9 cellular contexts compared by ENCODE assay signal in the genomic region with DNA sequence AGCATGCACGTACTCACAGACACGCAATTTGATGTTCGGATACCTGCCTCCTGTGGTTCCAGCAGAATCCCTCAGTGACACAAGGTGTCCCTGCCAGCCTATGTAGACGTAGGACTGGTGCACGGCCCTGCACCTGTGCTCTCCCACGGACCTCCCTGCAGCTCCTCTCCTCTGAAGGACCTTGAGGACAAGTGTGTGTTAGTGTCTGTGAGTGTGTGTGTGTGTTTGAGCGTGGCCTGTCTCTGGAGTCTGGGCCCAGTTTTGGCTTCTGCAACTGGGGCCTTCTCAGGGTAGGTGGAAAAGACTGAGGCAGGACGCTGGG. TPM values are rescaled to one million over a fixed set of nuclear protein-coding genes. Genes with fewer than 3 reads are reported as not detected.
A peak's percentile ranks its signal among the peaks of the same experiment; 100 is the strongest.
DNase-seq lines count a peak whose midpoint lies in the region; ATAC-seq and TF ChIP-seq lines count a peak whose summit lies in the region.
"Had no signal": no experiment of that assay in that cellular context is flagged by ENCODE, and none has a peak within 500 bp of the region (broad histone marks: within the 10 kb centered on the region; RNA-seq: fewer than 3 reads in every experiment).

No MANE protein-coding gene starts in this region.

- no peak for DNase-seq in activated CD8-positive, alpha-beta memory T cell treated with anti-CD3 and anti-CD28 coated beads, Interleukin-2, amount 10 ng/mL, durations not matched to agents 7 days and 5 days
- no peak for DNase-seq in activated CD8-positive, alpha-beta memory T cell treated with anti-CD3 and anti-CD28 coated beads, Interleukin-2, amount 50 U/mL, for 48 hours
- DNase-seq in adipocyte (ENCODE audit: low read depth) (no peak), left lung (no peak), thyroid gland (no peak), NCI-H524 treated with DMSO at 0.1 percent for 48 hours (lab: John Stamatoyannopoulos, UW) (no peak), activated gamma-delta T cell treated with Interleukin-2 at 50 U/mL for 16 hours (no peak)

- no peak overlapping the region for H3K27ac Mint-ChIP-seq in activated CD8-positive, alpha-beta memory T cell treated with anti-CD3 and anti-CD28 coated beads, Interleukin-2, amount 10 ng/mL, durations not matched to agents 7 days and 5 days

- CTCF ChIA-PET in activated CD8-positive, alpha-beta memory T cell treated with anti-CD3 and anti-CD28 coated beads, Interleukin-2, amount 10 ng/mL, durations not matched to agents 7 days and 5 days (lab: Charles Lee), result no interaction called here

- H3K4me3 ChIP-seq in adipocyte (ENCODE audit: low read length), result peak overlapping the region; percentile 32
- H3K4me3 ChIP-seq in left lung, result peak overlapping the region; percentile 41 to 51
- peak overlapping the region in 2 of 3 donors; percentile 10 to 38 for H3K4me3 ChIP-seq in thyroid gland (replicated peaks in 1 of 3)

- no peak overlapping the region for H3K27ac ChIP-seq in left lung
- H3K27ac ChIP-seq in thyroid gland, result no peak overlapping the region
- H3K27ac ChIP-seq: epithelial cell of prostate had no signal

- TF ChIP-seq CTCF in left lung (IDR thresholded peaks at IDR 0.05) (no peak), thyroid gland (IDR thresholded peaks at IDR 0.05) (no peak)

- intact Hi-C loops in left lung (cut with DNase I) (no loop called here), thyroid gland (cut with DNase I) (no loop called here)

- no peak for TF ChIP-seq POLR2A in thyroid gland (IDR thresholded peaks at IDR 0.05)

- H3K4me3 Mint-ChIP-seq in activated CD8-positive, alpha-beta memory T cell treated with anti-CD3 and anti-CD28 coated beads, Interleukin-2, amount 10 ng/mL, durations not matched to agents 7 days and 5 days, result peak overlapping the region; percentile 51

- WGBS in thyroid gland, 2 donors, result 31 to 49% methylated on average over 7 to 8 of the region's 8 CpGs

- no peak overlapping the region for H3K9ac ChIP-seq in adipocyte (ENCODE audit: low read length)

- H3K9me3 Mint-ChIP-seq in activated CD8-positive, alpha-beta memory T cell treated with anti-CD3 and anti-CD28 coated beads, Interleukin-2, amount 10 ng/mL, durations not matched to agents 7 days and 5 days (ENCODE audit: low read depth), result no peaks in the 10 kb centered on the region

- ATAC-seq in activated CD8-positive, alpha-beta memory T cell treated with anti-CD3 and anti-CD28 coated beads, Interleukin-2, amount 10 ng/mL, durations not matched to agents 7 days and 5 days, result no peak
- ATAC-seq in left lung, result no peak
- ATAC-seq in GM18867 (IDR thresholded peaks at IDR 0.05; ENCODE audit: unreplicated experiment), result no peak

- peaks cover 6% of the 10 kb centered on the region for H3K4me1 Mint-ChIP-seq in activated CD8-positive, alpha-beta memory T cell treated with anti-CD3 and anti-CD28 coated beads, Interleukin-2, amount 10 ng/mL, durations not matched to agents 7 days and 5 days

- H3K36me3 Mint-ChIP-seq in activated CD8-positive, alpha-beta memory T cell treated with anti-CD3 and anti-CD28 coated beads, Interleukin-2, amount 10 ng/mL, durations not matched to agents 7 days and 5 days, result no peaks in the 10 kb centered on the region

- no peaks in the 10 kb centered on the region for H3K9me3 ChIP-seq in adipocyte (ENCODE audit: control insufficient read depth, low read length)
- H3K9me3 ChIP-seq in left lung, result no peaks in the 10 kb centered on the region
- H3K9me3 ChIP-seq in thyroid gland, result no peaks in the 10 kb centered on the region

- H3K36me3 ChIP-seq in adipocyte (ENCODE audit: control insufficient read depth, insufficient read depth, low read length, severe bottlenecking) (no peaks in the 10 kb centered on the region), left lung (no peaks in the 10 kb centered on the region), thyroid gland (no peaks in the 10 kb centered on the region)

- peaks cover 72% of the 10 kb centered on the region for H3K27me3 ChIP-seq in adipocyte (replicated peaks; ENCODE audit: control insufficient read depth, insufficient read depth, low read length)
- H3K27me3 ChIP-seq in left lung, result peaks cover 11 to 85% of the 10 kb centered on the region in 2 donors
- H3K27me3 ChIP-seq in thyroid gland, result no peaks in the 10 kb centered on the region

- H3K27me3 Mint-ChIP-seq in activated CD8-positive, alpha-beta memory T cell treated with anti-CD3 and anti-CD28 coated beads, Interleukin-2, amount 10 ng/mL, durations not matched to agents 7 days and 5 days, result peaks cover 52% of the 10 kb centered on the region

- no peaks in the 10 kb centered on the region for H3K4me1 ChIP-seq in adipocyte (ENCODE audit: control insufficient read depth, insufficient read depth, low read length)
- peaks cover 5 to 15% of the 10 kb centered on the region in 2 donors for H3K4me1 ChIP-seq in left lung
- peaks cover 0 to 4% of the 10 kb centered on the region in 2 donors for H3K4me1 ChIP-seq in thyroid gland

RNA-seq across cellular contexts. Expression of a gene that starts 22.5 kb away (rescaled TPM):
- total RNA-seq in activated CD8-positive, alpha-beta memory T cell treated with anti-CD3 and anti-CD28 coated beads, Interleukin-2, amount 10 ng/mL, durations not matched to agents 7 days and 5 days, result under 1 TPM in 1 of 2 experiments, not detected in 1; 0.15 TPM
- total RNA-seq in left lung, result not detected
- not detected for total RNA-seq in thyroid gland
